ENCODE assay signal across 21 cellular contexts in the genomic region with DNA sequence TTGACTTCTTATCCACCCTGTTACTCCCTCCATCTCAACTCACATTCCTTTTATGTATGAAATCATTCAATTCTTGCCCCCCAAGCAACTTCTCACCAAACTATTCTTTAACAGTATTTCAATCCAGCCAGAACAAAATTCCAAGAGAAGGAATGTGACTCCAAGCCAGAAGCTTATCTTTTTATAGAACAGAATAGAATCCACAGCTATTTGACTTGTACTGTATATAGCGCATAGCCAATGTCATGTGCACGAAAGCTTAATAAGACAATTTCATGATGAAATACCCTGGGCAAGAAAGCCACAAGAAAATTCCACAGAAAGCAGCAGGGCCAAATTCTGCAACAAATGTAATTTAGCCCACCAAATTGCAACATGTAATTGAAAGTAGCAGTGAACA.
DNase-seq lines count a peak whose midpoint lies in the region; ATAC-seq and TF ChIP-seq lines count a peak whose summit lies in the region.
"Had no signal": no experiment of that assay in that cellular context is flagged by ENCODE, and none has a peak within 500 bp of the region (broad histone marks: within the 10 kb centered on the region; RNA-seq: fewer than 3 reads in every experiment).

No MANE protein-coding gene starts in this region.

- DNase-seq in cardiac muscle cell (ENCODE audit: low read depth in 1 of 2, low spot score in 1 of 2), result peak; percentile 19 to 95
- no peak for DNase-seq in heart left ventricle
- peak; percentile 78 for DNase-seq in astrocyte of the cerebellum (ENCODE audit: low read depth)
- DNase-seq in iris pigment epithelial cell (ENCODE audit: low read depth), result peak; percentile 58
- DNase-seq in activated naive CD8-positive, alpha-beta T cell treated with anti-CD3 and anti-CD28 coated beads, Interleukin-2, amount 50 U/mL, for 24 hours, result no peak
- DNase-seq in activated T-helper 1 cell treated with anti-CD3 and anti-CD28 coated beads, Interleukin-12 subunit alpha, Interleukin-12 subunit beta, Interleukin-2, Interleukin-4 antibody, amounts not matched to agents 30 ng/mL and 10 ng/mL and 1 ng/mL, durations not matched to agents 14 hours and 24 hours and 36 hours (ENCODE audit: low spot score), result no peak
- DNase-seq in SW480 (ENCODE audit: low spot score), result no peak
- DNase-seq: activated naive CD8-positive, alpha-beta T cell treated with anti-CD3 and anti-CD28 coated beads for 36 hours; activated T-cell treated with anti-CD3 and anti-CD28 coated beads, Interleukin-2, amount 50 U/mL, for 1 hour; COR-L47; GF-D8; hypothalamus; NCI-H1417; posterior cingulate gyrus; spleen; stimulated activated naive CD4-positive, alpha-beta T cell had no signal

- in situ Hi-C loops in astrocyte of the cerebellum (cut with HindIII; ENCODE audit: low sequenced_read_pairs), result no loop called here

- 30 to 40% (median 35%) methylated on average over 2 of the region's 2 CpGs for WGBS in heart left ventricle, 4 donors

- TF ChIP-seq CTCF in cardiac muscle cell (IDR thresholded peaks at IDR 0.05; ENCODE audit: low read depth, low read length) (no peak), heart left ventricle (IDR thresholded peaks at IDR 0.05) (no peak), astrocyte of the cerebellum (IDR thresholded peaks at IDR 0.05; ENCODE audit: low read depth, low read length, missing control alignments) (no peak)

- no peaks in the 10 kb centered on the region for H3K36me3 Mint-ChIP-seq in activated naive CD8-positive, alpha-beta T cell treated with anti-CD3 and anti-CD28 coated beads, Interleukin-2, amount 50 U/mL, for 24 hours (ENCODE audit: low read depth)
- no peaks in the 10 kb centered on the region for H3K36me3 Mint-ChIP-seq in activated T-helper 1 cell treated with anti-CD3 and anti-CD28 coated beads, Interleukin-12 subunit alpha, Interleukin-12 subunit beta, Interleukin-2, Interleukin-4 antibody, amounts not matched to agents 30 ng/mL and 10 ng/mL and 1 ng/mL, durations not matched to agents 14 hours and 24 hours and 36 hours (ENCODE audit: low read depth)
- H3K36me3 Mint-ChIP-seq: activated naive CD8-positive, alpha-beta T cell treated with anti-CD3 and anti-CD28 coated beads for 36 hours; IgD-negative memory B cell; type B pancreatic cell had no signal

- no peaks in the 10 kb centered on the region for H3K36me3 ChIP-seq in cardiac muscle cell
- no peaks in the 10 kb centered on the region for H3K36me3 ChIP-seq in heart left ventricle
- H3K36me3 ChIP-seq: spleen had no signal

- H3K27me3 ChIP-seq in cardiac muscle cell (no peaks in the 10 kb centered on the region), heart left ventricle (no peaks in the 10 kb centered on the region)
- H3K27me3 ChIP-seq: spleen had no signal

- no peak overlapping the region for H3K27ac Mint-ChIP-seq in activated naive CD8-positive, alpha-beta T cell treated with anti-CD3 and anti-CD28 coated beads, Interleukin-2, amount 50 U/mL, for 24 hours
- no peak overlapping the region for H3K27ac Mint-ChIP-seq in activated T-helper 1 cell treated with anti-CD3 and anti-CD28 coated beads, Interleukin-12 subunit alpha, Interleukin-12 subunit beta, Interleukin-2, Interleukin-4 antibody, amounts not matched to agents 30 ng/mL and 10 ng/mL and 1 ng/mL, durations not matched to agents 14 hours and 24 hours and 36 hours
- H3K27ac Mint-ChIP-seq: activated naive CD8-positive, alpha-beta T cell treated with anti-CD3 and anti-CD28 coated beads for 36 hours; IgD-negative memory B cell; type B pancreatic cell had no signal

- H3K27ac ChIP-seq in cardiac muscle cell, result no peak overlapping the region
- no peak overlapping the region for H3K27ac ChIP-seq in heart left ventricle
- H3K27ac ChIP-seq: spleen had no signal

- intact Hi-C loops in heart left ventricle (cut with DNase I), result no loop called here
- intact Hi-C loops in activated T-helper 1 cell treated with anti-CD3 and anti-CD28 coated beads, Interleukin-12 subunit alpha, Interleukin-12 subunit beta, Interleukin-2, Interleukin-4 antibody, amounts not matched to agents 30 ng/mL and 10 ng/mL and 1 ng/mL, durations not matched to agents 14 hours and 24 hours and 36 hours (cut with micrococcal nuclease), result no loop called here

- ATAC-seq in heart left ventricle (no peak), HG02840 (IDR thresholded peaks at IDR 0.05; ENCODE audit: low FRiP score, unreplicated experiment) (no peak)
- no peak for ATAC-seq in activated naive CD8-positive, alpha-beta T cell treated with anti-CD3 and anti-CD28 coated beads, Interleukin-2, amount 50 U/mL, for 24 hours
- ATAC-seq: HCT116, left lobe of liver had no signal

- H3K4me1 Mint-ChIP-seq in activated naive CD8-positive, alpha-beta T cell treated with anti-CD3 and anti-CD28 coated beads, Interleukin-2, amount 50 U/mL, for 24 hours, result peaks cover 15% of the 10 kb centered on the region
- H3K4me1 Mint-ChIP-seq in activated T-helper 1 cell treated with anti-CD3 and anti-CD28 coated beads, Interleukin-12 subunit alpha, Interleukin-12 subunit beta, Interleukin-2, Interleukin-4 antibody, amounts not matched to agents 30 ng/mL and 10 ng/mL and 1 ng/mL, durations not matched to agents 14 hours and 24 hours and 36 hours (ENCODE audit: low read depth), result peaks cover 3% of the 10 kb centered on the region
- H3K4me1 Mint-ChIP-seq: activated naive CD8-positive, alpha-beta T cell treated with anti-CD3 and anti-CD28 coated beads for 36 hours had no signal

- H3K4me1 ChIP-seq in cardiac muscle cell (ENCODE audit: low read depth) (peaks cover 9% of the 10 kb centered on the region), heart left ventricle (peaks cover 0 to 15% (median 7%) of the 10 kb centered on the region in 12 donors)

- H3K9me3 ChIP-seq in cardiac muscle cell (ENCODE audit: low read depth) (no peaks in the 10 kb centered on the region), heart left ventricle (no peaks in the 10 kb centered on the region)
- H3K9me3 ChIP-seq: spleen had no signal

- no peak for TF ChIP-seq POLR2A in heart left ventricle (IDR thresholded peaks at IDR 0.05)

- H3K9me3 Mint-ChIP-seq in activated naive CD8-positive, alpha-beta T cell treated with anti-CD3 and anti-CD28 coated beads, Interleukin-2, amount 50 U/mL, for 24 hours, result no peaks in the 10 kb centered on the region
- H3K9me3 Mint-ChIP-seq in activated T-helper 1 cell treated with anti-CD3 and anti-CD28 coated beads, Interleukin-12 subunit alpha, Interleukin-12 subunit beta, Interleukin-2, Interleukin-4 antibody, amounts not matched to agents 30 ng/mL and 10 ng/mL and 1 ng/mL, durations not matched to agents 14 hours and 24 hours and 36 hours, result no peaks in the 10 kb centered on the region
- H3K9me3 Mint-ChIP-seq: activated naive CD8-positive, alpha-beta T cell treated with anti-CD3 and anti-CD28 coated beads for 36 hours; type B pancreatic cell had no signal

- H3K27me3 Mint-ChIP-seq in activated naive CD8-positive, alpha-beta T cell treated with anti-CD3 and anti-CD28 coated beads, Interleukin-2, amount 50 U/mL, for 24 hours, result peaks cover 2% of the 10 kb centered on the region
- no peaks in the 10 kb centered on the region for H3K27me3 Mint-ChIP-seq in activated T-helper 1 cell treated with anti-CD3 and anti-CD28 coated beads, Interleukin-12 subunit alpha, Interleukin-12 subunit beta, Interleukin-2, Interleukin-4 antibody, amounts not matched to agents 30 ng/mL and 10 ng/mL and 1 ng/mL, durations not matched to agents 14 hours and 24 hours and 36 hours (ENCODE audit: insufficient read depth)

- H3K4me3 Mint-ChIP-seq in activated naive CD8-positive, alpha-beta T cell treated with anti-CD3 and anti-CD28 coated beads, Interleukin-2, amount 50 U/mL, for 24 hours, result no peak overlapping the region
- H3K4me3 Mint-ChIP-seq in activated T-helper 1 cell treated with anti-CD3 and anti-CD28 coated beads, Interleukin-12 subunit alpha, Interleukin-12 subunit beta, Interleukin-2, Interleukin-4 antibody, amounts not matched to agents 30 ng/mL and 10 ng/mL and 1 ng/mL, durations not matched to agents 14 hours and 24 hours and 36 hours, result no peak overlapping the region
- H3K4me3 Mint-ChIP-seq: activated naive CD8-positive, alpha-beta T cell treated with anti-CD3 and anti-CD28 coated beads for 36 hours; IgD-negative memory B cell; type B pancreatic cell had no signal

- H3K4me3 ChIP-seq in cardiac muscle cell, result no peak overlapping the region
- H3K4me3 ChIP-seq in heart left ventricle, result no peak overlapping the region
- no peak overlapping the region for H3K4me3 ChIP-seq in astrocyte of the cerebellum (ENCODE audit: low read depth, low read length)
- H3K4me3 ChIP-seq: spleen had no signal

Comparison
In these comparisons a context has a peak if more than half of its experiments do, and no peak if none do; other contexts are left out.
1. DNase-seq: peak in cardiac muscle cell (2 of 2), astrocyte of the cerebellum (single experiment) and iris pigment epithelial cell (single experiment); none in heart left ventricle (0 of 5), activated naive CD8-positive, alpha-beta T cell treated with anti-CD3 and anti-CD28 coated beads, Interleukin-2, amount 50 U/mL, for 24 hours (single experiment), activated T-helper 1 cell treated with anti-CD3 and anti-CD28 coated beads, Interleukin-12 subunit alpha, Interleukin-12 subunit beta, Interleukin-2, Interleukin-4 antibody, amounts not matched to agents 30 ng/mL and 10 ng/mL and 1 ng/mL, durations not matched to agents 14 hours and 24 hours and 36 hours (single experiment) and SW480 (single experiment).